1 cellular context compared by ENCODE assay signal in the genomic region with DNA sequence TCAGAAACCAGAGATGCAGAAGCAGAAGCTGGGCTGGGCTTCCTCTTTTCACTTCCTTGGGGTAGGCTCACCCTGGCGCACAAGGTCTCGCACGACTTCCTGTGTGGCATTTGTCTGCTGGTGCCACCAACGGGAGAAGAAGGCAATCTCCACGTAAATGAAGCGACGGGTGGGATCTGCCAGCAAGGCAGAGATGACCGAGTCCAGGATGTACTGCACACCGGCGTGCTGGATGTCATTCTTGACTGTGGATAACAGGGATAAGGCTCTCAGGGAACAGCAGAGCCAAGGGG.
TF ChIP-seq lines count a peak whose summit lies in the region.

No MANE protein-coding gene starts in this region.

TF ChIP-seq in SK-N-SH, 30 proteins besides CTCF, POLR2A, EP300 and RAD21 (continued from another document):
- TF ChIP-seq TEAD4 (IDR thresholded peaks at IDR 0.05; ENCODE audit: borderline replicate concordance, insufficient read depth) (no peak), MXI1 (IDR thresholded peaks at IDR 0.05; ENCODE audit: low read depth, low read length) (no peak), ELF1 (IDR thresholded peaks at IDR 0.05) (no peak)
- TF ChIP-seq, protein P1, sequence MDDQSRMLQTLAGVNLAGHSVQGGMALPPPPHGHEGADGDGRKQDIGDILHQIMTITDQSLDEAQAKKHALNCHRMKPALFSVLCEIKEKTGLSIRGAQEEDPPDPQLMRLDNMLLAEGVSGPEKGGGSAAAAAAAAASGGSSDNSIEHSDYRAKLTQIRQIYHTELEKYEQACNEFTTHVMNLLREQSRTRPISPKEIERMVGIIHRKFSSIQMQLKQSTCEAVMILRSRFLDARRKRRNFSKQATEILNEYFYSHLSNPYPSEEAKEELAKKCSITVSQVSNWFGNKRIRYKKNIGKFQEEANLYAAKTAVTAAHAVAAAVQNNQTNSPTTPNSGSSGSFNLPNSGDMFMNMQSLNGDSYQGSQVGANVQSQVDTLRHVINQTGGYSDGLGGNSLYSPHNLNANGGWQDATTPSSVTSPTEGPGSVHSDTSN (IDR thresholded peaks at IDR 0.05) = no peak
